28 cellular contexts compared by ENCODE assay signal in genomic region chrX:10974920-10975319, GRCh38.
"Had no signal": no experiment of that assay in that cellular context is flagged by ENCODE, and none has a peak within 500 bp of the region (broad histone marks: within the 10 kb centered on the region; RNA-seq: fewer than 3 reads in every experiment).

No MANE protein-coding gene starts in this region.

- H3K27me3 Mint-ChIP-seq: naive thymus-derived CD4-positive, alpha-beta T cell; natural killer cell treated with Interleukin-12 subunit alpha and Interleukin-12 subunit beta and Interleukin-15 and Interleukin-18, amount 100 ng/mL, for 72 hours; progenitor cell of endocrine pancreas; stimulated activated naive B cell treated with anti-CD40 and anti-IgM and Interleukin-4, amounts not matched to agents 10 μg/mL and 1 μg/mL and 100 μg/mL, for 72 hours had no signal

- H3K4me3 Mint-ChIP-seq: immature natural killer cell; mesothelial cell of epicardium; naive thymus-derived CD4-positive, alpha-beta T cell; natural killer cell treated with Interleukin-12 subunit alpha and Interleukin-12 subunit beta and Interleukin-15 and Interleukin-18, amount 100 ng/mL, for 72 hours; stimulated activated naive B cell treated with anti-CD40 and anti-IgM and Interleukin-4, amounts not matched to agents 10 μg/mL and 1 μg/mL and 100 μg/mL, for 72 hours had no signal

- H3K9me3 ChIP-seq: left lung, ovary, right atrium auricular region, stomach, testis, thyroid gland, transverse colon, upper lobe of right lung had no signal

- H3K9me3 Mint-ChIP-seq: stimulated activated naive B cell treated with anti-CD40 and anti-IgM and Interleukin-4, amounts not matched to agents 10 μg/mL and 1 μg/mL and 100 μg/mL, for 72 hours had no signal

- H3K27ac ChIP-seq: left lung, ovary, right atrium auricular region, right lobe of liver, skin epidermis, stomach, testis, thyroid gland, transverse colon, upper lobe of right lung had no signal

- H3K27ac Mint-ChIP-seq: immature natural killer cell; mesothelial cell of epicardium; naive thymus-derived CD4-positive, alpha-beta T cell; natural killer cell treated with Interleukin-12 subunit alpha and Interleukin-12 subunit beta and Interleukin-15 and Interleukin-18, amount 100 ng/mL, for 72 hours; progenitor cell of endocrine pancreas; stimulated activated naive B cell treated with anti-CD40 and anti-IgM and Interleukin-4, amounts not matched to agents 10 μg/mL and 1 μg/mL and 100 μg/mL, for 72 hours had no signal

- H3K4me1 ChIP-seq: left lung, right atrium auricular region, right lobe of liver, stomach, testis, thyroid gland, transverse colon, upper lobe of right lung had no signal

- DNase-seq: hypothalamus; immature natural killer cell; kidney; left colon; left lung; mesendoderm; naive thymus-derived CD4-positive, alpha-beta T cell; ovary; right lobe of liver; stimulated activated CD4-positive, alpha-beta T cell treated with anti-CD3 and anti-CD28 coated beads, Interleukin-12 subunit alpha, Interleukin-12 subunit beta, amount 100 ng/mL, for 4 hours; stimulated activated CD4-positive, alpha-beta T cell treated with anti-CD3 and anti-CD28 coated beads, Interleukin-15, amount 100 ng/mL, for 24 hours; stimulated activated CD4-positive, alpha-beta T cell treated with anti-CD3 and anti-CD28 coated beads, Interleukin-2, amount 100 ng/mL, for 24 hours; stimulated activated CD4-positive, alpha-beta T cell treated with anti-CD3 and anti-CD28 coated beads, Interleukin-4, amount 100 ng/mL, for 1 hour; stimulated activated naive B cell treated with anti-CD40 and anti-IgM and Interleukin-4, amounts not matched to agents 10 μg/mL and 1 μg/mL and 100 μg/mL, for 72 hours; stimulated activated naive CD8-positive, alpha-beta T cell treated with anti-CD3 and anti-CD28 coated beads, Interleukin-15, Interleukin-2, amounts not matched to agents 100 U/mL and 50 U/mL, for 24 hours; stomach; testis; thyroid gland; transverse colon; upper lobe of right lung had no signal

- H3K4me1 Mint-ChIP-seq: immature natural killer cell; naive thymus-derived CD4-positive, alpha-beta T cell; stimulated activated naive B cell treated with anti-CD40 and anti-IgM and Interleukin-4, amounts not matched to agents 10 μg/mL and 1 μg/mL and 100 μg/mL, for 72 hours had no signal

- H3K36me3 Mint-ChIP-seq: immature natural killer cell; mesothelial cell of epicardium; natural killer cell treated with Interleukin-12 subunit alpha and Interleukin-12 subunit beta and Interleukin-15 and Interleukin-18, amount 100 ng/mL, for 72 hours had no signal

- H3K36me3 ChIP-seq: left lung, ovary, right atrium auricular region, right lobe of liver, stomach, thyroid gland, transverse colon, upper lobe of right lung had no signal

- H3K27me3 ChIP-seq: left lung, ovary, right atrium auricular region, right lobe of liver, stomach, testis, thyroid gland, transverse colon, upper lobe of right lung had no signal

- H3K4me3 ChIP-seq: left lung, lung, ovary, right atrium auricular region, right lobe of liver, skin epidermis, stomach, testis, thyroid gland, transverse colon, upper lobe of right lung had no signal

- FAIRE-seq: islet of Langerhans, kidney, urothelium cell line had no signal
